In the genomic region with DNA sequence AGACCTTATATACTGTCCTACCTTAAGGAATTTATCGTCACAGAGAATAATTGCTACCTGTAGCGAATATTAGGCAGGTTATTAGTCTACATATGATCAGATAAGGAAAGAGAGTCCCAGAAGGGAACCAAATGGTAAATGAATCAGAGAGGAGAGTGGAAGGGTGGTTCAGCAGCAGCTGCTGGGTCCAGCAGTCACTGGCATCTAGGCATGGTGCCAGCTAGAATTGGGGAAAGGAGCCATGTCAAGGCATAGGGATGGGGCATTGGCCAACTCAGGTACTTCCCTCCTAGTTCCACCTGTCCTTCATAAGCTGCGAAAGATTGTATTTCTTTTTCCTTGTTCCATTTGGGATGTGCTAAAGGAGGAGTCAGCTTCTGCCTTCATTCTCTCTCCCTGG, we compare ENCODE assay signal across 22 cellular contexts.
"Had no signal": no experiment of that assay in that cellular context is flagged by ENCODE, and none has a peak within 500 bp of the region (broad histone marks: within the 10 kb centered on the region; RNA-seq: fewer than 3 reads in every experiment).

No MANE protein-coding gene starts in this region.

- H3K9ac ChIP-seq: KMS-11 had no signal

- ATAC-seq: K562, T-cell had no signal

- DNase-seq: Kasumi-1, MV-4-11, NCI-H1048, NCI-H1436, NCI-H187, NCI-H2029, NCI-H2081 treated with DMSO at 0.1 percent for 48 hours, NCI-H345, NCI-H446 treated with DMSO at 0.1 percent for 48 hours, NCI-H510A treated with DMSO at 0.1 percent for 48 hours, NCI-H526, NCI-H82, Right ventricle myocardium superior, RPMI8226, SIG-M5, T-cell had no signal

- H3K4me3 ChIP-seq: K562, SJSA1, SK-N-MC had no signal

- H3K9me3 ChIP-seq: SJSA1 had no signal

- H3K27me3 Mint-ChIP-seq: IgD-negative memory B cell, T-cell had no signal

- H3K4me3 Mint-ChIP-seq: IgD-negative memory B cell, T-cell had no signal

- H3K27ac Mint-ChIP-seq: T-cell had no signal

- H3K4me2 ChIP-seq: KMS-11 had no signal

- H3K27me3 ChIP-seq: SJSA1 had no signal

- H3K9me3 Mint-ChIP-seq: IgD-negative memory B cell, T-cell had no signal

- H3K27ac ChIP-seq: HL-60, KMS-11, SJSA1, SK-N-MC had no signal
